9 cellular contexts compared by ENCODE assay signal in the genomic region with DNA sequence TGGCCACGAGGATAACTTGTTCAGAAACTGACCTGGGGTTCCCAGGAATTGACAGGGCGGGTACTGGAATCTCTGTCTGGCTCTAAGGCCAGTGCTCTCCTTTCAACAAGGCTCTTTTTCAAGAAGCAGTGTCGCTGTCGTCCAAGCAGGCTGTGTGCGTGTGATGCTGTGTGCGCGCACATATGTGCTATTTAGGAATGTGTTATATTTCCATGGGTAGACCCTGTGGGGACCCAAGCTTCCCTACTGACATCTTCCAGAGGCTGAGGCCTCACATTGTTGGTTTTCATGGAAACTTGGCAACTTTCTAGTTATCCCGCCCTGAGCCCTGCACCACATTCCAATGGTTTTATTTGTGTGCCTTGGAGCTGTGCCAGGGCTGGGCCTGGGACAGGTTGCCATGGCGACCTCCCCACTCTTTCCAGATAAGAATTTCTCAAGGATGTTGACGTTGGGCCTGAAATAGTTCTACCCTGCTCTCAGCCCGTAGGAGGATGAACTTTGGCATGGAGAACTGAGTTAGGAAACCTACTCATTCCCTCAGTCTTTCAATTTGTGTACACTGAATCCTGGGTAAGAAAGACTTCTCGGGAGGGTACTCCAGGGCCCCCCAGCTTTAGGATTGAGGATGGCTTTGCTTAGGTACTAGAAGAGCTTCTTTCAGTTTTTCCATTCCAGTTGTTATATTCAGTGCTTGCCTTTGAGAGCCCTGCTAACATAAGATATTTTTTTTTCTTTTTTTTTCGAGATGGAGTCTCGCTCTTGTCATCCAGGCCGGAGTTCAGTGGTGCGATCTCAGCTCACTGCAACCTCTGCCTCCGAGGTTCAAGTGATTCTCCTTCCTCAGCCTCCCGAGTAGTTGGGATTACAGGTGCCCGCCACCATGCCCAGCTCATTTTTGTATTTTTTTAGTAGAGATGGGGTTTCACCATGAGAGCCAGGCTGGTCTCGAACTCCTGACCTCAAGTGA. TPM values are rescaled to one million over a fixed set of nuclear protein-coding genes. Genes with fewer than 3 reads are reported as not detected.
DNase-seq lines count a peak whose midpoint lies in the region; ATAC-seq and TF ChIP-seq lines count a peak whose summit lies in the region.
"Had no signal": no experiment of that assay in that cellular context is flagged by ENCODE, and none has a peak within 500 bp of the region (broad histone marks: within the 10 kb centered on the region; RNA-seq: fewer than 3 reads in every experiment).

No MANE protein-coding gene starts in this region.

- H3K27ac ChIP-seq in body of pancreas: peak overlapping the region; percentile 66 to 89 (median 88)
- H3K27ac ChIP-seq: BLaER1 treated with 17β-estradiol and CSF1 and Interleukin-3, amounts not matched to agents 10 nM and 100 nM had no signal

- H3K36me3 ChIP-seq in body of pancreas (replicated peaks in 1 of 2; ENCODE audit: insufficient read depth in 1 of 2, low read depth in 2 of 2): no peaks in the 10 kb centered on the region
- H3K36me3 ChIP-seq: BLaER1 treated with 17β-estradiol and CSF1 and Interleukin-3, amounts not matched to agents 10 nM and 100 nM had no signal

- H3K27me3 ChIP-seq in body of pancreas: no peaks in the 10 kb centered on the region
- H3K27me3 ChIP-seq: BLaER1 treated with 17β-estradiol and CSF1 and Interleukin-3, amounts not matched to agents 10 nM and 100 nM had no signal

- peaks cover 75% of the 10 kb centered on the region for H3K4me1 ChIP-seq in body of pancreas

- H3K4me3 ChIP-seq in body of pancreas: no peak overlapping the region
- H3K4me3 ChIP-seq: BLaER1 treated with 17β-estradiol and CSF1 and Interleukin-3, amounts not matched to agents 10 nM and 100 nM had no signal

- DNase-seq in NCI-H748 (lab: John Stamatoyannopoulos, UW; ENCODE audit: unreplicated experiment) (peak; percentile 15), NCI-H748 treated with DMSO at 0.1 percent for 48 hours (lab: John Stamatoyannopoulos, UW) (no peak), body of pancreas (peak; percentile 99 to 100 (median 100)), hypothalamus (lab: John Stamatoyannopoulos, UW) (peak in 40 of 51 donors; percentile 3 to 73 (median 38)), sciatic nerve (ENCODE audit: low spot score) (peak; percentile 99), NCI-H1694 treated with DMSO at 0.1 percent for 48 hours (lab: John Stamatoyannopoulos, UW) (no peak)

- ATAC-seq in body of pancreas (peak; percentile 94), sciatic nerve (peak; percentile 93), HG03139 (IDR thresholded peaks at IDR 0.05; ENCODE audit: unreplicated experiment) (no peak), GM21786 (IDR thresholded peaks at IDR 0.05; ENCODE audit: unreplicated experiment) (no peak)

- peak in 1 of 3 donors; percentile 16 for TF ChIP-seq POLR2A in body of pancreas (IDR thresholded peaks at IDR 0.05)

- 20 to 24% methylated on average over 20 of the region's 20 CpGs for WGBS in body of pancreas, 2 donors

- TF ChIP-seq CTCF in body of pancreas (IDR thresholded peaks at IDR 0.05): peak in 3 of 7 experiments; percentile 7 to 11 (median 9)

- intact Hi-C loops in body of pancreas (cut with DNase I): no loop called here
- intact Hi-C loops in sciatic nerve (cut with DNase I): no loop called here

- H3K9me3 ChIP-seq in body of pancreas: no peaks in the 10 kb centered on the region
- H3K9me3 ChIP-seq: BLaER1 treated with 17β-estradiol and CSF1 and Interleukin-3, amounts not matched to agents 10 nM and 100 nM had no signal

RNA-seq across cellular contexts. Expression of a gene that starts 38.8 kb away (rescaled TPM):
- 10 to 100 TPM; 61.5 to 89.7 TPM for total RNA-seq in body of pancreas
- 92.1 TPM for total RNA-seq in sciatic nerve

RNA-seq across cellular contexts. Expression of a gene that starts 59.3 kb away (rescaled TPM):
- total RNA-seq in body of pancreas: 10 to 100 TPM; 54.4 to 64.6 TPM
- 84.2 TPM for total RNA-seq in sciatic nerve

Comparison
In these comparisons a context has a peak if more than half of its experiments do, and no peak if none do; other contexts are left out.
1. DNase-seq: peak in NCI-H748 (single experiment), body of pancreas (4 of 4), hypothalamus (40 of 51) and sciatic nerve (single experiment); none in NCI-H748 treated with DMSO at 0.1 percent for 48 hours (single experiment) and NCI-H1694 treated with DMSO at 0.1 percent for 48 hours (single experiment).
2. ATAC-seq: peak in body of pancreas (single experiment) and sciatic nerve (single experiment); none in HG03139 (single experiment) and GM21786 (single experiment).